8 cellular contexts compared by ENCODE assay signal in genomic region chr10:87092356-87092860, GRCh38. TPM values are rescaled to one million over a fixed set of nuclear protein-coding genes. Genes with fewer than 3 reads are reported as not detected.
DNase-seq lines count a peak whose midpoint lies in the region; TF ChIP-seq lines count a peak whose summit lies in the region.

No MANE protein-coding gene starts in this region.

- intact Hi-C loops in stomach (cut with DNase I; ENCODE audit: low total_unique reads) = no loop called here

- no peaks in the 10 kb centered on the region for H3K27me3 ChIP-seq in stomach

- peaks cover 0 to 17% (median 1%) of the 10 kb centered on the region in 4 donors for H3K36me3 ChIP-seq in stomach

- TF ChIP-seq POLR2A in stomach (IDR thresholded peaks at IDR 0.05) = no peak

- H3K36me3 Mint-ChIP-seq in activated naive CD4-positive, alpha-beta T cell treated with anti-CD3 and anti-CD28 coated beads, Interleukin-2, amount 50 U/mL, for 24 hours = peaks cover 16% of the 10 kb centered on the region

- H3K4me1 ChIP-seq in stomach = peaks cover 37 to 77% (median 54%) of the 10 kb centered on the region in 4 donors

- no peaks in the 10 kb centered on the region for H3K9me3 Mint-ChIP-seq in activated naive CD4-positive, alpha-beta T cell treated with anti-CD3 and anti-CD28 coated beads, Interleukin-2, amount 50 U/mL, for 24 hours

- H3K4me3 Mint-ChIP-seq in activated naive CD4-positive, alpha-beta T cell treated with anti-CD3 and anti-CD28 coated beads, Interleukin-2, amount 50 U/mL, for 24 hours = peak overlapping the region; percentile 94

- no peak for DNase-seq in activated naive CD4-positive, alpha-beta T cell (lab: John Stamatoyannopoulos, UW)
- DNase-seq in amniotic epithelial cell (ENCODE audit: low read depth) (peak; percentile 37), inferior parietal cortex (ENCODE audit: extremely low spot score) (peak; percentile 50), stomach (no peak), AML-193 (lab: John Stamatoyannopoulos, UW) (no peak), NCI-H2107 (lab: John Stamatoyannopoulos, UW) (no peak), medulla oblongata (ENCODE audit: extremely low spot score) (no peak)

- 11 to 18% (median 13%) methylated on average over 7 of the region's 7 CpGs for WGBS in stomach, 5 donors

- peak overlapping the region; percentile 72 to 100 (median 96) for H3K27ac ChIP-seq in stomach

- H3K4me1 Mint-ChIP-seq in activated naive CD4-positive, alpha-beta T cell treated with anti-CD3 and anti-CD28 coated beads, Interleukin-2, amount 50 U/mL, for 24 hours = peaks cover 70% of the 10 kb centered on the region

- no peak for TF ChIP-seq CTCF in stomach (IDR thresholded peaks at IDR 0.05)

- peak overlapping the region; percentile 59 to 86 (median 72) for H3K4me3 ChIP-seq in stomach

- no peaks in the 10 kb centered on the region for H3K9me3 ChIP-seq in stomach

- no peaks in the 10 kb centered on the region for H3K27me3 Mint-ChIP-seq in activated naive CD4-positive, alpha-beta T cell treated with anti-CD3 and anti-CD28 coated beads, Interleukin-2, amount 50 U/mL, for 24 hours

- peak overlapping the region; percentile 94 for H3K27ac Mint-ChIP-seq in activated naive CD4-positive, alpha-beta T cell treated with anti-CD3 and anti-CD28 coated beads, Interleukin-2, amount 50 U/mL, for 24 hours

- no peak for TF ChIP-seq EP300 in stomach (IDR thresholded peaks at IDR 0.05)

RNA-seq across cellular contexts. Expression of gene GLUD1, which starts 2.2 kb away (rescaled TPM):
- total RNA-seq in stomach = 100 to 1,000 TPM in 2 of 5 donors, 10 to 100 TPM in 3; 56.2 to 260 (median 71.1) TPM
- polyA plus RNA-seq in stomach = 10 to 100 TPM; 50.6 to 76.8 (median 58.0) TPM

RNA-seq across cellular contexts. Expression of gene SHLD2, which starts 2.6 kb away (rescaled TPM):
- total RNA-seq in stomach = 10 to 100 TPM; 11.6 to 76.2 (median 39.1) TPM
- polyA plus RNA-seq in stomach = 10 to 100 TPM; 12.3 to 15.6 (median 13.4) TPM

Comparison
In these comparisons a context has a peak if more than half of its experiments do, and no peak if none do; other contexts are left out.
1. DNase-seq: peak in amniotic epithelial cell (single experiment) and inferior parietal cortex (single experiment); none in activated naive CD4-positive, alpha-beta T cell (0 of 4), stomach (single experiment), AML-193 (0 of 2), NCI-H2107 (single experiment) and medulla oblongata (single experiment).